ENCODE assay signal across 1 cellular context in genomic region chr12:117790198-117790597, GRCh38.
TF ChIP-seq lines count a peak whose summit lies in the region.

No MANE protein-coding gene starts in this region.

TF ChIP-seq in WTC11, 78 proteins besides CTCF, POLR2A, EP300 and RAD21 (continued from another document):
- no peak for TF ChIP-seq ATF6 (CRISPR knock-in tag; IDR thresholded peaks at IDR 0.05)
